1 cellular context compared by ENCODE assay signal in the genomic region with DNA sequence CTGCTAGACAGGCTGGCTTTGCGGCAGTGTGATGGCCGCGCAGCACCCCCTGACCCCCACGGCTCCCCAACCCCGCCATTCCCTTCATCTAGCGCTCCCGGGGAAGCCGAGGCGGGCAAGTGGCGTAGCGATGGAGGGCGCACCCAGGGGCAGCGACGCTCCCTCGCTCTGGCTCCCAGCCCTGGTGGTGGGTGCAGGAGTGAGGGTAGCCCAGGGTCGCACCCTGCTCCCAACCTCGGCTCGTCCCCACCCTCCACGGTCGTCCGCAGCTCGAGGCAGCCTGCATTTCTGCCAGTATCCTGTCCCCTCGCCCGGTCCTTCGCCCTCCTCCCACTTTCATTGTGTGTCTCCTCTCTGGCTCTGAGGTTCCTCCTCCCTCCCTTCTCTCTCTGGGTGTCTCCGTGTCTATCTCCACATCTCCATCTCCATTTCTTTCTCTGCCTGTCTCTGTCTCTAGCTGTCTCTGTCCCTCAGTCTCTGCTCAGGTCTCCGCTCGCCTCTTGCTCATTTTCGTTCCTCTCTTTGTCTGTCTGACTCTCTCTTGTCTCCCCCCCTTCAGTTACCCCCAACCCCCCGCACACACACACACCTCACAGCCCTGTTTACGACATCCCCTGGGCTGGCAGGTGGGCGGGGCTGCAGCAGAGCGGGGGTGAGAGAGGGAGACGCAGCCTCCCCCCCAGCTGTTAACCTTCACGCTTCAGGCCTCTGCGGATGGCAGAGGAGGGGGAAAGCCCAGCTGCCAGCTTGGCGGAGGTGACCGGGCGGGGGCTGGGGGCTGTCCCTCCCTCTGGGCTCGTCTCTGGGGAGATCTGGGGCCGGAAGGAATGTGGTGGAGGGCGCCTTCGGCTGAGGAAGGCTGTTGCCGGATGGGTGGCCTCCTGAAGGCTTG.
A peak's percentile ranks its signal among the peaks of the same experiment; 100 is the strongest.
TF ChIP-seq lines count a peak whose summit lies in the region.

No MANE protein-coding gene starts in this region.

TF ChIP-seq in HEK293, 187 proteins besides CTCF, POLR2A, EP300 and RAD21 (continued from another document and continues in another):
- TF ChIP-seq, protein P1, sequence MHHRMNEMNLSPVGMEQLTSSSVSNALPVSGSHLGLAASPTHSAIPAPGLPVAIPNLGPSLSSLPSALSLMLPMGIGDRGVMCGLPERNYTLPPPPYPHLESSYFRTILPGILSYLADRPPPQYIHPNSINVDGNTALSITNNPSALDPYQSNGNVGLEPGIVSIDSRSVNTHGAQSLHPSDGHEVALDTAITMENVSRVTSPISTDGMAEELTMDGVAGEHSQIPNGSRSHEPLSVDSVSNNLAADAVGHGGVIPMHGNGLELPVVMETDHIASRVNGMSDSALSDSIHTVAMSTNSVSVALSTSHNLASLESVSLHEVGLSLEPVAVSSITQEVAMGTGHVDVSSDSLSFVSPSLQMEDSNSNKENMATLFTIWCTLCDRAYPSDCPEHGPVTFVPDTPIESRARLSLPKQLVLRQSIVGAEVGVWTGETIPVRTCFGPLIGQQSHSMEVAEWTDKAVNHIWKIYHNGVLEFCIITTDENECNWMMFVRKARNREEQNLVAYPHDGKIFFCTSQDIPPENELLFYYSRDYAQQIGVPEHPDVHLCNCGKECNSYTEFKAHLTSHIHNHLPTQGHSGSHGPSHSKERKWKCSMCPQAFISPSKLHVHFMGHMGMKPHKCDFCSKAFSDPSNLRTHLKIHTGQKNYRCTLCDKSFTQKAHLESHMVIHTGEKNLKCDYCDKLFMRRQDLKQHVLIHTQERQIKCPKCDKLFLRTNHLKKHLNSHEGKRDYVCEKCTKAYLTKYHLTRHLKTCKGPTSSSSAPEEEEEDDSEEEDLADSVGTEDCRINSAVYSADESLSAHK (tag by site-specific recombination; IDR thresholded peaks at IDR 0.05), result no peak; the same call in 1 of the 2 replicates
- no peak for TF ChIP-seq ZNF626 (tag by site-specific recombination; IDR thresholded peaks at IDR 0.05)
- TF ChIP-seq KLF7 (tag by site-specific recombination; IDR thresholded peaks at IDR 0.05; ENCODE audit: borderline replicate concordance), result peak; percentile 92
- TF ChIP-seq ZNF174 (tag by site-specific recombination; IDR thresholded peaks at IDR 0.05), result no peak
- 0 out of 2 replicates have a peak, but pooled peaks have one; percentile 9 for TF ChIP-seq ZNF623 (tag by site-specific recombination; IDR thresholded peaks at IDR 0.05)
- no peak for TF ChIP-seq ZNF133 (tag by site-specific recombination; IDR thresholded peaks at IDR 0.05)
- TF ChIP-seq, protein P2, sequence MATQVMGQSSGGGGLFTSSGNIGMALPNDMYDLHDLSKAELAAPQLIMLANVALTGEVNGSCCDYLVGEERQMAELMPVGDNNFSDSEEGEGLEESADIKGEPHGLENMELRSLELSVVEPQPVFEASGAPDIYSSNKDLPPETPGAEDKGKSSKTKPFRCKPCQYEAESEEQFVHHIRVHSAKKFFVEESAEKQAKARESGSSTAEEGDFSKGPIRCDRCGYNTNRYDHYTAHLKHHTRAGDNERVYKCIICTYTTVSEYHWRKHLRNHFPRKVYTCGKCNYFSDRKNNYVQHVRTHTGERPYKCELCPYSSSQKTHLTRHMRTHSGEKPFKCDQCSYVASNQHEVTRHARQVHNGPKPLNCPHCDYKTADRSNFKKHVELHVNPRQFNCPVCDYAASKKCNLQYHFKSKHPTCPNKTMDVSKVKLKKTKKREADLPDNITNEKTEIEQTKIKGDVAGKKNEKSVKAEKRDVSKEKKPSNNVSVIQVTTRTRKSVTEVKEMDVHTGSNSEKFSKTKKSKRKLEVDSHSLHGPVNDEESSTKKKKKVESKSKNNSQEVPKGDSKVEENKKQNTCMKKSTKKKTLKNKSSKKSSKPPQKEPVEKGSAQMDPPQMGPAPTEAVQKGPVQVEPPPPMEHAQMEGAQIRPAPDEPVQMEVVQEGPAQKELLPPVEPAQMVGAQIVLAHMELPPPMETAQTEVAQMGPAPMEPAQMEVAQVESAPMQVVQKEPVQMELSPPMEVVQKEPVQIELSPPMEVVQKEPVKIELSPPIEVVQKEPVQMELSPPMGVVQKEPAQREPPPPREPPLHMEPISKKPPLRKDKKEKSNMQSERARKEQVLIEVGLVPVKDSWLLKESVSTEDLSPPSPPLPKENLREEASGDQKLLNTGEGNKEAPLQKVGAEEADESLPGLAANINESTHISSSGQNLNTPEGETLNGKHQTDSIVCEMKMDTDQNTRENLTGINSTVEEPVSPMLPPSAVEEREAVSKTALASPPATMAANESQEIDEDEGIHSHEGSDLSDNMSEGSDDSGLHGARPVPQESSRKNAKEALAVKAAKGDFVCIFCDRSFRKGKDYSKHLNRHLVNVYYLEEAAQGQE (tag by site-specific recombination; IDR thresholded peaks at IDR 0.05), result peak; percentile 11; the same call in 1 of the 2 replicates
- no peak for TF ChIP-seq ZNF416 (tag by site-specific recombination; IDR thresholded peaks at IDR 0.05)
- no peak for TF ChIP-seq ZNF202 (tag by site-specific recombination; IDR thresholded peaks at IDR 0.05; ENCODE audit: borderline replicate concordance)
- TF ChIP-seq, protein P3, sequence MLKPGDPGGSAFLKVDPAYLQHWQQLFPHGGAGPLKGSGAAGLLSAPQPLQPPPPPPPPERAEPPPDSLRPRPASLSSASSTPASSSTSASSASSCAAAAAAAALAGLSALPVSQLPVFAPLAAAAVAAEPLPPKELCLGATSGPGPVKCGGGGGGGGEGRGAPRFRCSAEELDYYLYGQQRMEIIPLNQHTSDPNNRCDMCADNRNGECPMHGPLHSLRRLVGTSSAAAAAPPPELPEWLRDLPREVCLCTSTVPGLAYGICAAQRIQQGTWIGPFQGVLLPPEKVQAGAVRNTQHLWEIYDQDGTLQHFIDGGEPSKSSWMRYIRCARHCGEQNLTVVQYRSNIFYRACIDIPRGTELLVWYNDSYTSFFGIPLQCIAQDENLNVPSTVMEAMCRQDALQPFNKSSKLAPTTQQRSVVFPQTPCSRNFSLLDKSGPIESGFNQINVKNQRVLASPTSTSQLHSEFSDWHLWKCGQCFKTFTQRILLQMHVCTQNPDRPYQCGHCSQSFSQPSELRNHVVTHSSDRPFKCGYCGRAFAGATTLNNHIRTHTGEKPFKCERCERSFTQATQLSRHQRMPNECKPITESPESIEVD (tag by site-specific recombination; IDR thresholded peaks at IDR 0.05), result no peak
- TF ChIP-seq ZBTB48 (tag by site-specific recombination; IDR thresholded peaks at IDR 0.05), result peak; percentile 100
- no peak for TF ChIP-seq ZNF292 (tag by site-specific recombination; IDR thresholded peaks at IDR 0.05; ENCODE audit: borderline replicate concordance, low read depth)
- TF ChIP-seq, protein P4, sequence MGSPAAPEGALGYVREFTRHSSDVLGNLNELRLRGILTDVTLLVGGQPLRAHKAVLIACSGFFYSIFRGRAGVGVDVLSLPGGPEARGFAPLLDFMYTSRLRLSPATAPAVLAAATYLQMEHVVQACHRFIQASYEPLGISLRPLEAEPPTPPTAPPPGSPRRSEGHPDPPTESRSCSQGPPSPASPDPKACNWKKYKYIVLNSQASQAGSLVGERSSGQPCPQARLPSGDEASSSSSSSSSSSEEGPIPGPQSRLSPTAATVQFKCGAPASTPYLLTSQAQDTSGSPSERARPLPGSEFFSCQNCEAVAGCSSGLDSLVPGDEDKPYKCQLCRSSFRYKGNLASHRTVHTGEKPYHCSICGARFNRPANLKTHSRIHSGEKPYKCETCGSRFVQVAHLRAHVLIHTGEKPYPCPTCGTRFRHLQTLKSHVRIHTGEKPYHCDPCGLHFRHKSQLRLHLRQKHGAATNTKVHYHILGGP (tag by site-specific recombination; IDR thresholded peaks at IDR 0.05), result 0 out of 2 replicates have a peak, but pooled peaks have one; percentile 24
- TF ChIP-seq, protein P5, sequence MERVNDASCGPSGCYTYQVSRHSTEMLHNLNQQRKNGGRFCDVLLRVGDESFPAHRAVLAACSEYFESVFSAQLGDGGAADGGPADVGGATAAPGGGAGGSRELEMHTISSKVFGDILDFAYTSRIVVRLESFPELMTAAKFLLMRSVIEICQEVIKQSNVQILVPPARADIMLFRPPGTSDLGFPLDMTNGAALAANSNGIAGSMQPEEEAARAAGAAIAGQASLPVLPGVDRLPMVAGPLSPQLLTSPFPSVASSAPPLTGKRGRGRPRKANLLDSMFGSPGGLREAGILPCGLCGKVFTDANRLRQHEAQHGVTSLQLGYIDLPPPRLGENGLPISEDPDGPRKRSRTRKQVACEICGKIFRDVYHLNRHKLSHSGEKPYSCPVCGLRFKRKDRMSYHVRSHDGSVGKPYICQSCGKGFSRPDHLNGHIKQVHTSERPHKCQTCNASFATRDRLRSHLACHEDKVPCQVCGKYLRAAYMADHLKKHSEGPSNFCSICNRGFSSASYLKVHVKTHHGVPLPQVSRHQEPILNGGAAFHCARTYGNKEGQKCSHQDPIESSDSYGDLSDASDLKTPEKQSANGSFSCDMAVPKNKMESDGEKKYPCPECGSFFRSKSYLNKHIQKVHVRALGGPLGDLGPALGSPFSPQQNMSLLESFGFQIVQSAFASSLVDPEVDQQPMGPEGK (tag by site-specific recombination; IDR thresholded peaks at IDR 0.05), result peak; percentile 98
- no peak for TF ChIP-seq ZNF350 (tag by site-specific recombination; IDR thresholded peaks at IDR 0.05)
- TF ChIP-seq ZNF48 (tag by site-specific recombination; IDR thresholded peaks at IDR 0.05), result no peak
- no peak for TF ChIP-seq ZNF514 (tag by site-specific recombination; IDR thresholded peaks at IDR 0.05)
- peak; percentile 86 for TF ChIP-seq ZBTB8A (tag by site-specific recombination; IDR thresholded peaks at IDR 0.05)
- no peak for TF ChIP-seq REPIN1 (tag by site-specific recombination; IDR thresholded peaks at IDR 0.05; ENCODE audit: low read depth)
- TF ChIP-seq ZFP3 (tag by site-specific recombination; IDR thresholded peaks at IDR 0.05; ENCODE audit: low read depth), result no peak
- TF ChIP-seq ZNF121 (tag by site-specific recombination; IDR thresholded peaks at IDR 0.05), result peak; percentile 45
- no peak for TF ChIP-seq ZFP69B (tag by site-specific recombination; IDR thresholded peaks at IDR 0.05)
- TF ChIP-seq OSR2 (tag by site-specific recombination; IDR thresholded peaks at IDR 0.05), result peak; percentile 41
- TF ChIP-seq ZNF768 (tag by site-specific recombination; IDR thresholded peaks at IDR 0.05), result no peak
- no peak for TF ChIP-seq TRIM28 (IDR thresholded peaks at IDR 0.05; ENCODE audit: borderline replicate concordance, low read length)
- TF ChIP-seq SCRT1 (tag by site-specific recombination; IDR thresholded peaks at IDR 0.05; ENCODE audit: borderline replicate concordance), result no peak; the same call in 1 of the 2 replicates
- TF ChIP-seq, protein P6, sequence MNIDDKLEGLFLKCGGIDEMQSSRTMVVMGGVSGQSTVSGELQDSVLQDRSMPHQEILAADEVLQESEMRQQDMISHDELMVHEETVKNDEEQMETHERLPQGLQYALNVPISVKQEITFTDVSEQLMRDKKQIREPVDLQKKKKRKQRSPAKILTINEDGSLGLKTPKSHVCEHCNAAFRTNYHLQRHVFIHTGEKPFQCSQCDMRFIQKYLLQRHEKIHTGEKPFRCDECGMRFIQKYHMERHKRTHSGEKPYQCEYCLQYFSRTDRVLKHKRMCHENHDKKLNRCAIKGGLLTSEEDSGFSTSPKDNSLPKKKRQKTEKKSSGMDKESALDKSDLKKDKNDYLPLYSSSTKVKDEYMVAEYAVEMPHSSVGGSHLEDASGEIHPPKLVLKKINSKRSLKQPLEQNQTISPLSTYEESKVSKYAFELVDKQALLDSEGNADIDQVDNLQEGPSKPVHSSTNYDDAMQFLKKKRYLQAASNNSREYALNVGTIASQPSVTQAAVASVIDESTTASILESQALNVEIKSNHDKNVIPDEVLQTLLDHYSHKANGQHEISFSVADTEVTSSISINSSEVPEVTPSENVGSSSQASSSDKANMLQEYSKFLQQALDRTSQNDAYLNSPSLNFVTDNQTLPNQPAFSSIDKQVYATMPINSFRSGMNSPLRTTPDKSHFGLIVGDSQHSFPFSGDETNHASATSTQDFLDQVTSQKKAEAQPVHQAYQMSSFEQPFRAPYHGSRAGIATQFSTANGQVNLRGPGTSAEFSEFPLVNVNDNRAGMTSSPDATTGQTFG (tag by site-specific recombination; IDR thresholded peaks at IDR 0.05; ENCODE audit: borderline replicate concordance), result no peak
- no peak for TF ChIP-seq ZNF654 (tag by site-specific recombination; IDR thresholded peaks at IDR 0.05; ENCODE audit: low read depth)
- TF ChIP-seq ZNF354C (tag by site-specific recombination; IDR thresholded peaks at IDR 0.05; ENCODE audit: borderline replicate concordance, low read depth), result no peak
- TF ChIP-seq ZNF560 (tag by site-specific recombination; IDR thresholded peaks at IDR 0.05; ENCODE audit: borderline replicate concordance), result no peak
- TF ChIP-seq BCL11A (tag by site-specific recombination; IDR thresholded peaks at IDR 0.05; ENCODE audit: low read depth), result peak; percentile 86
- TF ChIP-seq, protein P7, sequence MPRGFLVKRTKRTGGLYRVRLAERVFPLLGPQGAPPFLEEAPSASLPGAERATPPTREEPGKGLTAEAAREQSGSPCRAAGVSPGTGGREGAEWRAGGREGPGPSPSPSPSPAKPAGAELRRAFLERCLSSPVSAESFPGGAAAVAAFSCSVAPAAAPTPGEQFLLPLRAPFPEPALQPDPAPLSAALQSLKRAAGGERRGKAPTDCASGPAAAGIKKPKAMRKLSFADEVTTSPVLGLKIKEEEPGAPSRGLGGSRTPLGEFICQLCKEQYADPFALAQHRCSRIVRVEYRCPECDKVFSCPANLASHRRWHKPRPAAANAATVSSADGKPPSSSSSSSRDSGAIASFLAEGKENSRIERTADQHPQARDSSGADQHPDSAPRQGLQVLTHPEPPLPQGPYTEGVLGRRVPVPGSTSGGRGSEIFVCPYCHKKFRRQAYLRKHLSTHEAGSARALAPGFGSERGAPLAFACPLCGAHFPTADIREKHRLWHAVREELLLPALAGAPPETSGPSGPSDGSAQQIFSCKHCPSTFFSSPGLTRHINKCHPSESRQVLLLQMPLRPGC (tag by site-specific recombination; IDR thresholded peaks at IDR 0.05), result peak; percentile 30
- TF ChIP-seq ZNF114 (tag by site-specific recombination; IDR thresholded peaks at IDR 0.05), result no peak
- TF ChIP-seq, protein P8, sequence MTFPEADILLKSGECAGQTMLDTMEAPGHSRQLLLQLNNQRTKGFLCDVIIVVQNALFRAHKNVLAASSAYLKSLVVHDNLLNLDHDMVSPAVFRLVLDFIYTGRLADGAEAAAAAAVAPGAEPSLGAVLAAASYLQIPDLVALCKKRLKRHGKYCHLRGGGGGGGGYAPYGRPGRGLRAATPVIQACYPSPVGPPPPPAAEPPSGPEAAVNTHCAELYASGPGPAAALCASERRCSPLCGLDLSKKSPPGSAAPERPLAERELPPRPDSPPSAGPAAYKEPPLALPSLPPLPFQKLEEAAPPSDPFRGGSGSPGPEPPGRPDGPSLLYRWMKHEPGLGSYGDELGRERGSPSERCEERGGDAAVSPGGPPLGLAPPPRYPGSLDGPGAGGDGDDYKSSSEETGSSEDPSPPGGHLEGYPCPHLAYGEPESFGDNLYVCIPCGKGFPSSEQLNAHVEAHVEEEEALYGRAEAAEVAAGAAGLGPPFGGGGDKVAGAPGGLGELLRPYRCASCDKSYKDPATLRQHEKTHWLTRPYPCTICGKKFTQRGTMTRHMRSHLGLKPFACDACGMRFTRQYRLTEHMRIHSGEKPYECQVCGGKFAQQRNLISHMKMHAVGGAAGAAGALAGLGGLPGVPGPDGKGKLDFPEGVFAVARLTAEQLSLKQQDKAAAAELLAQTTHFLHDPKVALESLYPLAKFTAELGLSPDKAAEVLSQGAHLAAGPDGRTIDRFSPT (tag by site-specific recombination; IDR thresholded peaks at IDR 0.05), result peak; percentile 95
- no peak for TF ChIP-seq ZNF37A (tag by site-specific recombination; IDR thresholded peaks at IDR 0.05)
- peak; percentile 98 for TF ChIP-seq KLF9 (tag by site-specific recombination; IDR thresholded peaks at IDR 0.05; ENCODE audit: low read depth)
- peak; percentile 95 for TF ChIP-seq ZNF423 (tag by site-specific recombination; IDR thresholded peaks at IDR 0.05)
- no peak for TF ChIP-seq ZNF792 (tag by site-specific recombination; IDR thresholded peaks at IDR 0.05)
